Comparison of ENCODE assay signal across 20 cellular contexts in genomic region chr15:69891070-69891491, GRCh38.
"Had no signal": no experiment of that assay in that cellular context is flagged by ENCODE, and none has a peak within 500 bp of the region (broad histone marks: within the 10 kb centered on the region; RNA-seq: fewer than 3 reads in every experiment).

No MANE protein-coding gene starts in this region.

- DNase-seq: activated CD4-positive, alpha-beta memory T cell treated with anti-CD3 and anti-CD28 coated beads, Interleukin-2, amount 10 ng/mL, durations not matched to agents 7 days and 5 days; activated CD4-positive, alpha-beta T cell treated with anti-CD3 and anti-CD28 coated beads, Interleukin-2, amount 10 ng/mL, durations not matched to agents 24 days and 14 days; activated effector memory CD4-positive, alpha-beta T cell treated with anti-CD3 and anti-CD28 coated beads, Interleukin-2, amount 50 U/mL, for 16 hours; activated naive CD4-positive, alpha-beta T cell treated with anti-CD3 and anti-CD28 coated beads, Interleukin-2, amount 10 ng/mL, durations not matched to agents 7 days and 5 days; activated T-cell treated with anti-CD3 and anti-CD28 coated beads, Interleukin-2, amount 50 U/mL, for 72 hours; body of pancreas; central memory CD4-positive, alpha-beta T cell; natural killer cell; stimulated activated CD4-positive, alpha-beta T cell treated with anti-CD3 and anti-CD28 coated beads, Interleukin-2, amount 100 ng/mL, for 48 hours; stimulated activated CD8-positive, alpha-beta memory T cell treated with anti-CD3 and anti-CD28 coated beads, Interleukin-4, amount 100 ng/mL, for 48 hours; stimulated activated naive B cell treated with anti-CD40 and anti-IgM and Interleukin-4, amounts not matched to agents 10 μg/mL and 1 μg/mL and 100 μg/mL, for 72 hours had no signal

- H3K79me2 ChIP-seq: parathyroid adenoma had no signal

- H3K4me1 Mint-ChIP-seq: activated CD4-positive, alpha-beta T cell treated with anti-CD3 and anti-CD28 coated beads, Interleukin-2, amount 10 ng/mL, durations not matched to agents 24 days and 14 days; activated naive CD4-positive, alpha-beta T cell treated with anti-CD3 and anti-CD28 coated beads, Interleukin-2, amount 10 ng/mL, durations not matched to agents 7 days and 5 days; natural killer cell had no signal

- FAIRE-seq: colon had no signal

- H3K27me3 ChIP-seq: body of pancreas, vagina had no signal

- H3K27ac ChIP-seq: body of pancreas, gastroesophageal sphincter, parathyroid adenoma, thoracic aorta, vagina, VCaP had no signal

- H3K4me3 ChIP-seq: body of pancreas, gastroesophageal sphincter, lung, thoracic aorta, vagina had no signal

- H3K9me3 ChIP-seq: body of pancreas, gastroesophageal sphincter, thoracic aorta, vagina had no signal

- H3K36me3 ChIP-seq: gastroesophageal sphincter, thoracic aorta, vagina had no signal

- H2AFZ ChIP-seq: parathyroid adenoma had no signal

- H3K9me3 Mint-ChIP-seq: activated CD4-positive, alpha-beta memory T cell treated with anti-CD3 and anti-CD28 coated beads, Interleukin-2, amount 10 ng/mL, durations not matched to agents 7 days and 5 days; natural killer cell had no signal

- H3K4me1 ChIP-seq: body of pancreas, parathyroid adenoma, vagina had no signal

- H3K4me3 Mint-ChIP-seq: activated CD4-positive, alpha-beta memory T cell treated with anti-CD3 and anti-CD28 coated beads, Interleukin-2, amount 10 ng/mL, durations not matched to agents 7 days and 5 days; activated CD4-positive, alpha-beta T cell treated with anti-CD3 and anti-CD28 coated beads, Interleukin-2, amount 10 ng/mL, durations not matched to agents 24 days and 14 days; activated naive CD4-positive, alpha-beta T cell treated with anti-CD3 and anti-CD28 coated beads, Interleukin-2, amount 10 ng/mL, durations not matched to agents 7 days and 5 days; activated T-cell treated with anti-CD3 and anti-CD28 coated beads, Interleukin-2, amount 50 U/mL, for 72 hours; mesothelial cell of epicardium; natural killer cell; stimulated activated naive B cell treated with anti-CD40 and anti-IgM and Interleukin-4, amounts not matched to agents 10 μg/mL and 1 μg/mL and 100 μg/mL, for 72 hours; type B pancreatic cell had no signal

- H3K36me3 Mint-ChIP-seq: activated naive CD4-positive, alpha-beta T cell treated with anti-CD3 and anti-CD28 coated beads, Interleukin-2, amount 10 ng/mL, durations not matched to agents 7 days and 5 days; mesothelial cell of epicardium; natural killer cell; stimulated activated naive B cell treated with anti-CD40 and anti-IgM and Interleukin-4, amounts not matched to agents 10 μg/mL and 1 μg/mL and 100 μg/mL, for 72 hours; type B pancreatic cell had no signal

- H3K27ac Mint-ChIP-seq: activated CD4-positive, alpha-beta memory T cell treated with anti-CD3 and anti-CD28 coated beads, Interleukin-2, amount 10 ng/mL, durations not matched to agents 7 days and 5 days; activated CD4-positive, alpha-beta T cell treated with anti-CD3 and anti-CD28 coated beads, Interleukin-2, amount 10 ng/mL, durations not matched to agents 24 days and 14 days; activated naive CD4-positive, alpha-beta T cell treated with anti-CD3 and anti-CD28 coated beads, Interleukin-2, amount 10 ng/mL, durations not matched to agents 7 days and 5 days; activated T-cell treated with anti-CD3 and anti-CD28 coated beads, Interleukin-2, amount 50 U/mL, for 72 hours; mesothelial cell of epicardium; natural killer cell; stimulated activated naive B cell treated with anti-CD40 and anti-IgM and Interleukin-4, amounts not matched to agents 10 μg/mL and 1 μg/mL and 100 μg/mL, for 72 hours; type B pancreatic cell had no signal

- H3K9ac ChIP-seq: parathyroid adenoma had no signal
